In the genomic region with DNA sequence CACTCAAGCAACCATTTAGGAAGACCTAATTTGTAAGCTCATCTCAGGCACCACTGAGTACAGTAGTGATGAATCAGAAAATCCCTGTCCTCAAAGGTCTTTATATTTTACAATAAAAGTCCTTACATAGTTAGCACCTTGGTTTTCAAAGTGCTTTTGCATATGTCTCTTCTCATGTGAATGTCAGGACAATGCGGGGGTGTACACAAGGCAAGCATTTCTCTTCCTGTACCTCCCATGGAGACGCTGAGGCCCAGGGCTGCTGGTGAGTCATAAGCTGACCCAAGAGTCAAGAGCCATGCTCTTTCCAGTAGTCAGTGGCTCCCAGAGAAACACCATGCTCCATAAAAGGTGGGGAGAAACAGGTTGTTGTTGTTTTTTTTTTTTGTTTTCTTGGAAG, we compare ENCODE assay signal across 12 cellular contexts.
DNase-seq lines count a peak whose midpoint lies in the region; ATAC-seq, FAIRE-seq and TF ChIP-seq lines count a peak whose summit lies in the region.
"Had no signal": no experiment of that assay in that cellular context is flagged by ENCODE, and none has a peak within 500 bp of the region (broad histone marks: within the 10 kb centered on the region; RNA-seq: fewer than 3 reads in every experiment).

No MANE protein-coding gene starts in this region.

- H3K27me3 ChIP-seq in PC-3 (ENCODE audit: low read length) (no peaks in the 10 kb centered on the region), endothelial cell of umbilical vein (ENCODE audit: control insufficient read depth in 2 of 2, insufficient read depth in 2 of 2, low read length in 2 of 2) (peaks cover 2% of the 10 kb centered on the region in 2 experiments)
- H3K27me3 ChIP-seq: adrenal gland, Peyer's patch had no signal

- no peak for DNase-seq in activated naive CD4-positive, alpha-beta T cell treated with anti-CD3 and anti-CD28 coated beads, Interleukin-2, amount 50 U/mL, for 16 hours
- DNase-seq in PC-3 (peak; percentile 6), endothelial cell of umbilical vein (ENCODE audit: low read depth, low spot score) (peak; percentile 22), GM12891 (ENCODE audit: insufficient read length, low spot score) (no peak), hippocampal formation (lab: John Stamatoyannopoulos, UW) (no peak)
- no peak for DNase-seq in stimulated activated effector memory CD8-positive, alpha-beta T cell treated with anti-CD3 and anti-CD28 coated beads, Interleukin-12 subunit alpha, Interleukin-12 subunit beta, amount 100 ng/mL, for 72 hours (ENCODE audit: low spot score in 2 of 2)
- no peak for DNase-seq in effector CD4-positive, alpha-beta T cell
- DNase-seq: adrenal gland, COR-L47, Peyer's patch, small intestine had no signal

- H3K4me3 Mint-ChIP-seq in activated naive CD4-positive, alpha-beta T cell treated with anti-CD3 and anti-CD28 coated beads, Interleukin-2, amount 50 U/mL, for 24 hours = peak overlapping the region; percentile 72
- H3K4me3 Mint-ChIP-seq in stimulated activated effector memory CD8-positive, alpha-beta T cell treated with anti-CD3 and anti-CD28 coated beads, Interleukin-12 subunit alpha, Interleukin-12 subunit beta, amount 100 ng/mL, for 72 hours = no peak overlapping the region

- POLR2A ChIA-PET in PC-3 (lab: Charles Lee; ENCODE audit: unreplicated experiment) (interaction anchor here (0.7 kb wide), 1 partner anchor 111 kb away, joined by 3 read pairs; no protein-coding TSS in a partner anchor), endothelial cell of umbilical vein (lab: Charles Lee) (no interaction called here)

- H4K20me1 ChIP-seq in PC-3 (ENCODE audit: low read length) (no peaks in the 10 kb centered on the region), endothelial cell of umbilical vein (replicated peaks; ENCODE audit: control insufficient read depth, extremely low read depth, insufficient read depth, low read length) (no peaks in the 10 kb centered on the region)

- intact Hi-C loops in PC-3 (cut with micrococcal nuclease) = no loop called here
- intact Hi-C loops in endothelial cell of umbilical vein (cut with micrococcal nuclease) = no loop called here

- dilution Hi-C loops in endothelial cell of umbilical vein (cut with MboI; ENCODE audit: extremely low pct_ligation_motif_present, low sequenced_read_pairs) = no loop called here

- ATAC-seq in PC-3 = peak; percentile 45; the same call in 1 of the 2 replicates
- ATAC-seq in stimulated activated effector memory CD8-positive, alpha-beta T cell treated with anti-CD3 and anti-CD28 coated beads, Interleukin-12 subunit alpha, Interleukin-12 subunit beta, amount 100 ng/mL, for 72 hours = peak; percentile 77

- H3F3A ChIP-seq in PC-3 (ENCODE audit: low read length, unreplicated experiment) = no peaks in the 10 kb centered on the region

- H3K9me1 ChIP-seq in endothelial cell of umbilical vein (replicated peaks; ENCODE audit: control insufficient read depth, extremely low read depth, insufficient read depth, low read length) = no peaks in the 10 kb centered on the region

- H2AFZ ChIP-seq in PC-3 (ENCODE audit: low read length) = no peak overlapping the region
- no peak overlapping the region for H2AFZ ChIP-seq in endothelial cell of umbilical vein (ENCODE audit: low read depth, low read length)

- H3K9ac ChIP-seq in PC-3 (ENCODE audit: low read length) = no peak overlapping the region
- no peak overlapping the region for H3K9ac ChIP-seq in endothelial cell of umbilical vein (replicated peaks; ENCODE audit: extremely low read depth, insufficient read depth, low read length)

- H3K9me3 ChIP-seq in PC-3 (ENCODE audit: low read length) = no peaks in the 10 kb centered on the region
- no peaks in the 10 kb centered on the region for H3K9me3 ChIP-seq in endothelial cell of umbilical vein (replicated peaks; ENCODE audit: control insufficient read depth, insufficient read depth, low read length)
- H3K9me3 ChIP-seq: adrenal gland, Peyer's patch had no signal

- H3K4me1 ChIP-seq in PC-3 (ENCODE audit: insufficient read depth, low read length) (no peaks in the 10 kb centered on the region), endothelial cell of umbilical vein (ENCODE audit: control insufficient read depth, extremely low read depth, insufficient read depth, low read length) (peaks cover 4% of the 10 kb centered on the region)
- H3K4me1 ChIP-seq: adrenal gland, Peyer's patch had no signal

- H3K9me2 ChIP-seq in PC-3 (replicated peaks; ENCODE audit: low read length) = no peaks in the 10 kb centered on the region

- H3K27me3 Mint-ChIP-seq in activated naive CD4-positive, alpha-beta T cell treated with anti-CD3 and anti-CD28 coated beads, Interleukin-2, amount 50 U/mL, for 24 hours = no peaks in the 10 kb centered on the region

- peak; percentile 42 for FAIRE-seq in endothelial cell of umbilical vein (lab: Jason Lieb, UNC)
- no peak for FAIRE-seq in GM12891 (lab: Jason Lieb, UNC)
- FAIRE-seq: small intestine had no signal

- H3K27ac ChIP-seq in PC-3 (ENCODE audit: low read length) = no peak overlapping the region
- no peak overlapping the region for H3K27ac ChIP-seq in endothelial cell of umbilical vein (ENCODE audit: insufficient read depth, low read depth, low read length)
- H3K27ac ChIP-seq: adrenal gland, Peyer's patch had no signal

- H3K27ac Mint-ChIP-seq in activated naive CD4-positive, alpha-beta T cell treated with anti-CD3 and anti-CD28 coated beads, Interleukin-2, amount 50 U/mL, for 24 hours = peak overlapping the region; percentile 87
- no peak overlapping the region for H3K27ac Mint-ChIP-seq in stimulated activated effector memory CD8-positive, alpha-beta T cell treated with anti-CD3 and anti-CD28 coated beads, Interleukin-12 subunit alpha, Interleukin-12 subunit beta, amount 100 ng/mL, for 72 hours

- TF ChIP-seq CTCF in PC-3 (conservative IDR thresholded peaks at IDR 0.05; ENCODE audit: low read depth, low read length) = no peak
- TF ChIP-seq CTCF in endothelial cell of umbilical vein (IDR thresholded peaks at IDR 0.05; ENCODE audit: extremely low read depth in 1 of 2, insufficient read depth in 1 of 2, low read depth in 1 of 2, low read length in 2 of 2) = no peak

- H3K79me2 ChIP-seq in PC-3 (ENCODE audit: low read length) (no peaks in the 10 kb centered on the region), endothelial cell of umbilical vein (ENCODE audit: control insufficient read depth, insufficient read depth, low read length) (no peaks in the 10 kb centered on the region)

- H3K4me2 ChIP-seq in PC-3 (ENCODE audit: low read length) (no peak overlapping the region), endothelial cell of umbilical vein (ENCODE audit: insufficient read depth, low read length) (no peak overlapping the region)

- H3K36me3 ChIP-seq in PC-3 (ENCODE audit: low read depth, low read length) (no peaks in the 10 kb centered on the region), endothelial cell of umbilical vein (ENCODE audit: control insufficient read depth in 2 of 2, extremely low read depth in 1 of 2, insufficient read depth in 2 of 2, low read length in 2 of 2) (no peaks in the 10 kb centered on the region)
- H3K36me3 ChIP-seq: adrenal gland, Peyer's patch had no signal

- BruUV-seq in PC-3 (replicated peaks; lab: Mats Ljungman, UMichigan) (no TSS peak), endothelial cell of umbilical vein (replicated peaks; lab: Mats Ljungman, UMichigan) (no TSS peak)

- H3K4me1 Mint-ChIP-seq in activated naive CD4-positive, alpha-beta T cell treated with anti-CD3 and anti-CD28 coated beads, Interleukin-2, amount 50 U/mL, for 24 hours = peaks cover 78% of the 10 kb centered on the region
- H3K4me1 Mint-ChIP-seq in stimulated activated effector memory CD8-positive, alpha-beta T cell treated with anti-CD3 and anti-CD28 coated beads, Interleukin-12 subunit alpha, Interleukin-12 subunit beta, amount 100 ng/mL, for 72 hours = peaks cover 70% of the 10 kb centered on the region

- no peak overlapping the region for H3K4me3 ChIP-seq in PC-3 (ENCODE audit: low read length)
- H3K4me3 ChIP-seq in endothelial cell of umbilical vein (replicated peaks in 1 of 3; ENCODE audit: insufficient read depth in 1 of 3, low read depth in 1 of 3, low read length in 3 of 3) = no peak overlapping the region
- H3K4me3 ChIP-seq: adrenal gland, Peyer's patch had no signal

- H3K9me3 Mint-ChIP-seq in activated naive CD4-positive, alpha-beta T cell treated with anti-CD3 and anti-CD28 coated beads, Interleukin-2, amount 50 U/mL, for 24 hours = no peaks in the 10 kb centered on the region
- no peaks in the 10 kb centered on the region for H3K9me3 Mint-ChIP-seq in stimulated activated effector memory CD8-positive, alpha-beta T cell treated with anti-CD3 and anti-CD28 coated beads, Interleukin-12 subunit alpha, Interleukin-12 subunit beta, amount 100 ng/mL, for 72 hours

- TF ChIP-seq POLR2A in endothelial cell of umbilical vein (IDR thresholded peaks at IDR 0.05; ENCODE audit: low read depth, low read length) (no peak), GM12891 (IDR thresholded peaks at IDR 0.05; ENCODE audit: low read depth, low read length) (no peak)

- CTCF ChIA-PET in PC-3 (lab: Charles Lee) = no interaction called here
- CTCF ChIA-PET in endothelial cell of umbilical vein (lab: Charles Lee) = interaction anchor here (1.3 kb wide), 1 partner anchor 128 kb away, joined by 3 read pairs; no protein-coding TSS in a partner anchor

- H3K36me3 Mint-ChIP-seq in activated naive CD4-positive, alpha-beta T cell treated with anti-CD3 and anti-CD28 coated beads, Interleukin-2, amount 50 U/mL, for 24 hours = peaks cover 62% of the 10 kb centered on the region
- peaks cover 20% of the 10 kb centered on the region for H3K36me3 Mint-ChIP-seq in stimulated activated effector memory CD8-positive, alpha-beta T cell treated with anti-CD3 and anti-CD28 coated beads, Interleukin-12 subunit alpha, Interleukin-12 subunit beta, amount 100 ng/mL, for 72 hours

TF ChIP-seq in endothelial cell of umbilical vein, 7 proteins besides CTCF, POLR2A, EP300 and RAD21:
- peak; percentile 43 for TF ChIP-seq FOS (IDR thresholded peaks at IDR 0.05; ENCODE audit: borderline replicate concordance, insufficient read depth, low read length)
- no peak for TF ChIP-seq JUN (IDR thresholded peaks at IDR 0.05; ENCODE audit: borderline replicate concordance, insufficient read depth, insufficient read length, low read depth)

TF ChIP-seq in GM12891, 5 proteins besides CTCF, POLR2A, EP300 and RAD21:
- TF ChIP-seq SPI1 (IDR thresholded peaks at IDR 0.05; ENCODE audit: low read depth, low read length) = no peak
- no peak for TF ChIP-seq POU2F2 (IDR thresholded peaks at IDR 0.05; ENCODE audit: low read depth, low read length)
- no peak for TF ChIP-seq TAF1 (IDR thresholded peaks at IDR 0.05; ENCODE audit: low read depth, low read length)
- no peak for TF ChIP-seq POLR2AphosphoS5 (IDR thresholded peaks at IDR 0.05; ENCODE audit: low read depth, low read length)
- no peak for TF ChIP-seq PAX5 (IDR thresholded peaks at IDR 0.05; ENCODE audit: insufficient read depth, low read length, severe bottlenecking)

Comparison
In these comparisons a context has a peak if more than half of its experiments do, and no peak if none do; other contexts are left out.
1. DNase-seq: peak in PC-3 (single experiment) and endothelial cell of umbilical vein (single experiment); none in activated naive CD4-positive, alpha-beta T cell treated with anti-CD3 and anti-CD28 coated beads, Interleukin-2, amount 50 U/mL, for 16 hours (single experiment), stimulated activated effector memory CD8-positive, alpha-beta T cell treated with anti-CD3 and anti-CD28 coated beads, Interleukin-12 subunit alpha, Interleukin-12 subunit beta, amount 100 ng/mL, for 72 hours (0 of 2), GM12891 (single experiment), hippocampal formation (0 of 2) and effector CD4-positive, alpha-beta T cell (single experiment).